ENCODE assay signal across 25 cellular contexts in genomic region chr21:25343774-25344545, GRCh38.
"Had no signal": no experiment of that assay in that cellular context is flagged by ENCODE, and none has a peak within 500 bp of the region (broad histone marks: within the 10 kb centered on the region; RNA-seq: fewer than 3 reads in every experiment).

No MANE protein-coding gene starts in this region.

- H3K9me3 Mint-ChIP-seq: activated CD4-positive, alpha-beta memory T cell treated with anti-CD3 and anti-CD28 coated beads, Interleukin-2, amount 10 ng/mL, durations not matched to agents 7 days and 5 days; activated naive CD4-positive, alpha-beta T cell treated with anti-CD3 and anti-CD28 coated beads, Interleukin-2, amount 10 ng/mL, durations not matched to agents 7 days and 5 days; activated T-helper 2 cell treated with anti-CD3 and anti-CD28 coated beads, Interferon-gamma antibody, Interleukin-2, Interleukin-4, amounts not matched to agents 10 μg/mL and 5 μg/mL and 100 μg/mL, durations not matched to agents 14 hours and 24 hours and 36 hours had no signal

- H3K4me1 Mint-ChIP-seq: activated CD4-positive, alpha-beta memory T cell treated with anti-CD3 and anti-CD28 coated beads, Interleukin-2, amount 10 ng/mL, durations not matched to agents 7 days and 5 days; activated CD4-positive, alpha-beta T cell treated with anti-CD3 and anti-CD28 coated beads for 36 hours; activated naive CD4-positive, alpha-beta T cell treated with anti-CD3 and anti-CD28 coated beads, Interleukin-2, amount 10 ng/mL, durations not matched to agents 7 days and 5 days; activated naive CD8-positive, alpha-beta T cell treated with anti-CD3 and anti-CD28 coated beads for 36 hours had no signal

- H3K27me3 ChIP-seq: MG63 had no signal

- H3K27ac Mint-ChIP-seq: activated CD4-positive, alpha-beta memory T cell treated with anti-CD3 and anti-CD28 coated beads, Interleukin-2, amount 10 ng/mL, durations not matched to agents 7 days and 5 days; activated CD4-positive, alpha-beta T cell treated with anti-CD3 and anti-CD28 coated beads for 36 hours; activated naive CD4-positive, alpha-beta T cell treated with anti-CD3 and anti-CD28 coated beads, Interleukin-2, amount 10 ng/mL, durations not matched to agents 7 days and 5 days; activated naive CD8-positive, alpha-beta T cell treated with anti-CD3 and anti-CD28 coated beads for 36 hours; activated T-helper 2 cell treated with anti-CD3 and anti-CD28 coated beads, Interferon-gamma antibody, Interleukin-2, Interleukin-4, amounts not matched to agents 10 μg/mL and 5 μg/mL and 100 μg/mL, durations not matched to agents 14 hours and 24 hours and 36 hours had no signal

- H3K4me2 ChIP-seq: PC-9 had no signal

- H3K4me3 ChIP-seq: MG63, PC-9 had no signal

- H3K36me3 Mint-ChIP-seq: activated naive CD4-positive, alpha-beta T cell treated with anti-CD3 and anti-CD28 coated beads, Interleukin-2, amount 10 ng/mL, durations not matched to agents 7 days and 5 days; activated naive CD8-positive, alpha-beta T cell treated with anti-CD3 and anti-CD28 coated beads for 36 hours had no signal

- H3K9me3 ChIP-seq: MG63 had no signal

- H2AFZ ChIP-seq: PC-9 had no signal

- H3K36me3 ChIP-seq: MG63 had no signal

- ATAC-seq: activated CD4-positive, alpha-beta T cell treated with anti-CD3 and anti-CD28 coated beads for 36 hours had no signal

- H3K4me3 Mint-ChIP-seq: activated CD4-positive, alpha-beta memory T cell treated with anti-CD3 and anti-CD28 coated beads, Interleukin-2, amount 10 ng/mL, durations not matched to agents 7 days and 5 days; activated CD4-positive, alpha-beta T cell treated with anti-CD3 and anti-CD28 coated beads for 36 hours; activated naive CD4-positive, alpha-beta T cell treated with anti-CD3 and anti-CD28 coated beads, Interleukin-2, amount 10 ng/mL, durations not matched to agents 7 days and 5 days; activated naive CD8-positive, alpha-beta T cell treated with anti-CD3 and anti-CD28 coated beads for 36 hours had no signal

- H3K27ac ChIP-seq: PC-9, VCaP had no signal

- DNase-seq: activated CD4-positive, alpha-beta memory T cell treated with anti-CD3 and anti-CD28 coated beads, Interleukin-2, amount 10 ng/mL, durations not matched to agents 7 days and 5 days; activated CD4-positive, alpha-beta T cell treated with anti-CD3 and anti-CD28 coated beads for 36 hours; activated CD4-positive, alpha-beta T cell treated with anti-CD3 and anti-CD28 coated beads, Interleukin-2, amount 50 U/mL, for 1 hour; activated gamma-delta T cell treated with Interleukin-2 at 50 U/mL for 16 hours; activated naive CD4-positive, alpha-beta T cell treated with anti-CD3 and anti-CD28 coated beads, Interleukin-2, amount 10 ng/mL, durations not matched to agents 7 days and 5 days; activated naive CD8-positive, alpha-beta T cell treated with anti-CD3 and anti-CD28 coated beads for 36 hours; activated T-cell treated with anti-CD3 and anti-CD28 coated beads for 4 hours; activated T-cell treated with anti-CD3 and anti-CD28 coated beads, Interleukin-2, amount 50 U/mL, for 48 hours; cerebellar nuclear complex; MG63; MV-4-11; NCI-H1092 treated with DMSO at 0.1 percent for 48 hours; NCI-H1417 treated with DMSO at 0.1 percent for 48 hours; NCI-H1694; NCI-H2029; NCI-H2107; NCI-H2171 treated with DMSO at 0.1 percent for 48 hours; NCI-H226; NCI-H526; PC-9; SIG-M5; T-helper 2 cell; T1000 had no signal
